In the genomic region with DNA sequence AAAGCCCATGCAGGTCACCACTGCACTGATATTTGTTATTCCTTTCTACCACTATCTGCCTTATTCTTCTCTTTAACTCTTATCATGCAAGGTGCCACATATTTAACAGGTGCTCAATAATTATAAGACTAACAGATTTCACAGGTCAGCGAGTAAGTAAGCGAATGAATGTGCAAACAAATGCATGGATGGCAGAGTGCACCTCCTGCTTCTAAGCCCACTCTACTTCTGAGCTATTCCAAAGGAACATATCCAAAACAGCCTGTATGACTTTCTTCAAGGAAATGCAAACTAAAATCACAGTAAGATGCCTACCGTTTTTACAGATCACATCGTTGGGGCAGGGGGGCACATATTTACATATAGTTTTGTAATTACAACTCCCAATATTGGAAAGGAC, we compare ENCODE assay signal across 2 cellular contexts.
TF ChIP-seq lines count a peak whose summit lies in the region.

No MANE protein-coding gene starts in this region.

TF ChIP-seq in HepG2, 621 proteins besides CTCF, POLR2A, EP300 and RAD21:
- TF ChIP-seq, protein P1, sequence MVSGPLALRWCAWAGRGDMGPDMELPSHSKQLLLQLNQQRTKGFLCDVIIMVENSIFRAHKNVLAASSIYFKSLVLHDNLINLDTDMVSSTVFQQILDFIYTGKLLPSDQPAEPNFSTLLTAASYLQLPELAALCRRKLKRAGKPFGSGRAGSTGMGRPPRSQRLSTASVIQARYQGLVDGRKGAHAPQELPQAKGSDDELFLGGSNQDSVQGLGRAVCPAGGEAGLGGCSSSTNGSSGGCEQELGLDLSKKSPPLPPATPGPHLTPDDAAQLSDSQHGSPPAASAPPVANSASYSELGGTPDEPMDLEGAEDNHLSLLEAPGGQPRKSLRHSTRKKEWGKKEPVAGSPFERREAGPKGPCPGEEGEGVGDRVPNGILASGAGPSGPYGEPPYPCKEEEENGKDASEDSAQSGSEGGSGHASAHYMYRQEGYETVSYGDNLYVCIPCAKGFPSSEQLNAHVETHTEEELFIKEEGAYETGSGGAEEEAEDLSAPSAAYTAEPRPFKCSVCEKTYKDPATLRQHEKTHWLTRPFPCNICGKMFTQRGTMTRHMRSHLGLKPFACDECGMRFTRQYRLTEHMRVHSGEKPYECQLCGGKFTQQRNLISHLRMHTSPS (CRISPR knock-in tag; IDR thresholded peaks at IDR 0.05; ENCODE audit: low read depth), result no peak
- TF ChIP-seq ZFP41 (CRISPR knock-in tag; IDR thresholded peaks at IDR 0.05; ENCODE audit: borderline replicate concordance) (no peak), RBM22 (optimal IDR thresholded peaks at IDR 0.05; ENCODE audit: low read length) (peak; percentile 48), GATAD1 (CRISPR knock-in tag; IDR thresholded peaks at IDR 0.05) (0 out of 2 replicates have a peak, but pooled peaks have one; percentile 1), PAF1 (CRISPR knock-in tag; IDR thresholded peaks at IDR 0.05) (0 out of 2 replicates have a peak, but pooled peaks have one; percentile 56), GABPA (IDR thresholded peaks at IDR 0.05; ENCODE audit: low read depth, low read length) (no peak), GABPA (CRISPR knock-in tag; IDR thresholded peaks at IDR 0.05; ENCODE audit: low read depth) (0 out of 2 replicates have a peak, but pooled peaks have one; percentile 25)
TF ChIP-seq in HepG2: peak in this region for 4.

TF ChIP-seq in GM12878, 131 proteins besides CTCF, POLR2A, EP300 and RAD21:
- TF ChIP-seq SUZ12 (IDR thresholded peaks at IDR 0.05; ENCODE audit: unreplicated experiment), result no peak
- TF ChIP-seq NFXL1 (IDR thresholded peaks at IDR 0.05; ENCODE audit: borderline replicate concordance), result peak; percentile 55; the same call in 1 of the 2 replicates
